19 cellular contexts compared by ENCODE assay signal in genomic region chr6:32168350-32168749, GRCh38. TPM values are rescaled to one million over a fixed set of nuclear protein-coding genes. Genes with fewer than 3 reads are reported as not detected.
A peak's percentile ranks its signal among the peaks of the same experiment; 100 is the strongest.
DNase-seq lines count a peak whose midpoint lies in the region; ATAC-seq, FAIRE-seq and TF ChIP-seq lines count a peak whose summit lies in the region.
"Had no signal": no experiment of that assay in that cellular context is flagged by ENCODE, and none has a peak within 500 bp of the region (broad histone marks: within the 10 kb centered on the region; RNA-seq: fewer than 3 reads in every experiment).

No MANE protein-coding gene starts in this region.

- H3K27ac ChIP-seq in 22Rv1 (peak overlapping the region; percentile 35), OCI-LY7 (ENCODE audit: low read depth, low read length, poor library complexity, severe bottlenecking) (peak overlapping the region; percentile 28), kidney (ENCODE audit: low read depth in 2 of 2, low read length in 2 of 2) (no peak overlapping the region)
- H3K27ac ChIP-seq: epithelial cell of prostate, HL-60, pancreas had no signal

- CTCF ChIA-PET in OCI-LY7 (lab: Charles Lee; ENCODE audit: unreplicated experiment), result no interaction called here

- no peaks in the 10 kb centered on the region for H3K9me3 Mint-ChIP-seq in activated T-helper 2 cell treated with anti-CD3 and anti-CD28 coated beads, Interferon-gamma antibody, Interleukin-2, Interleukin-4, amounts not matched to agents 10 μg/mL and 5 μg/mL and 100 μg/mL, durations not matched to agents 14 hours and 24 hours and 36 hours
- H3K9me3 Mint-ChIP-seq in stimulated activated memory B cell treated with anti-CD40 and anti-IgM and Interleukin-4, amounts not matched to agents 10 μg/mL and 1 μg/mL and 100 μg/mL, for 72 hours, result no peaks in the 10 kb centered on the region

- H3K9me3 ChIP-seq in OCI-LY7 (ENCODE audit: low read length), result no peaks in the 10 kb centered on the region
- H3K9me3 ChIP-seq in kidney (ENCODE audit: control insufficient read depth in 1 of 2, low read length in 2 of 2), result no peaks in the 10 kb centered on the region
- H3K9me3 ChIP-seq: pancreas had no signal

- H3K27ac Mint-ChIP-seq in activated T-helper 2 cell treated with anti-CD3 and anti-CD28 coated beads, Interferon-gamma antibody, Interleukin-2, Interleukin-4, amounts not matched to agents 10 μg/mL and 5 μg/mL and 100 μg/mL, durations not matched to agents 14 hours and 24 hours and 36 hours, result no peak overlapping the region
- H3K27ac Mint-ChIP-seq in stimulated activated memory B cell treated with anti-CD40 and anti-IgM and Interleukin-4, amounts not matched to agents 10 μg/mL and 1 μg/mL and 100 μg/mL, for 72 hours, result no peak overlapping the region
- H3K27ac Mint-ChIP-seq: T-helper 17 cell had no signal

- no peak overlapping the region for H3K4me3 ChIP-seq in OCI-LY7 (ENCODE audit: low read depth, low read length, poor library complexity, severe bottlenecking)
- no peak overlapping the region for H3K4me3 ChIP-seq in kidney (ENCODE audit: low read length in 2 of 2)
- H3K4me3 ChIP-seq: pancreas had no signal

- H3K9me2 ChIP-seq in OCI-LY7 (ENCODE audit: insufficient read depth, low read length), result no peaks in the 10 kb centered on the region

- no peak overlapping the region for H3K4me3 Mint-ChIP-seq in activated T-helper 2 cell treated with anti-CD3 and anti-CD28 coated beads, Interferon-gamma antibody, Interleukin-2, Interleukin-4, amounts not matched to agents 10 μg/mL and 5 μg/mL and 100 μg/mL, durations not matched to agents 14 hours and 24 hours and 36 hours (ENCODE audit: low read depth)
- H3K4me3 Mint-ChIP-seq in stimulated activated memory B cell treated with anti-CD40 and anti-IgM and Interleukin-4, amounts not matched to agents 10 μg/mL and 1 μg/mL and 100 μg/mL, for 72 hours, result no peak overlapping the region
- H3K4me3 Mint-ChIP-seq: T-helper 17 cell had no signal

- H4K20me1 ChIP-seq in OCI-LY7 (ENCODE audit: insufficient read depth, low read length), result no peaks in the 10 kb centered on the region

- H2AFZ ChIP-seq in OCI-LY7 (ENCODE audit: low read length), result no peak overlapping the region

- peaks cover 5% of the 10 kb centered on the region for H3K4me1 Mint-ChIP-seq in activated T-helper 2 cell treated with anti-CD3 and anti-CD28 coated beads, Interferon-gamma antibody, Interleukin-2, Interleukin-4, amounts not matched to agents 10 μg/mL and 5 μg/mL and 100 μg/mL, durations not matched to agents 14 hours and 24 hours and 36 hours (ENCODE audit: low read depth)
- H3K4me1 Mint-ChIP-seq in stimulated activated memory B cell treated with anti-CD40 and anti-IgM and Interleukin-4, amounts not matched to agents 10 μg/mL and 1 μg/mL and 100 μg/mL, for 72 hours, result peaks cover 26% of the 10 kb centered on the region

- POLR2A ChIA-PET in OCI-LY7 (lab: Charles Lee), result no interaction called here

- no peaks in the 10 kb centered on the region for H3K27me3 Mint-ChIP-seq in activated T-helper 2 cell treated with anti-CD3 and anti-CD28 coated beads, Interferon-gamma antibody, Interleukin-2, Interleukin-4, amounts not matched to agents 10 μg/mL and 5 μg/mL and 100 μg/mL, durations not matched to agents 14 hours and 24 hours and 36 hours (ENCODE audit: low read depth)
- H3K27me3 Mint-ChIP-seq in stimulated activated memory B cell treated with anti-CD40 and anti-IgM and Interleukin-4, amounts not matched to agents 10 μg/mL and 1 μg/mL and 100 μg/mL, for 72 hours, result no peaks in the 10 kb centered on the region
- H3K27me3 Mint-ChIP-seq: T-helper 17 cell had no signal

- FAIRE-seq in kidney (lab: Jason Lieb, UNC), result no peak
- FAIRE-seq: colon, islet of Langerhans, pancreas, RCC 7860 had no signal

- no peaks in the 10 kb centered on the region for H3K79me2 ChIP-seq in OCI-LY7 (ENCODE audit: insufficient read depth, low read depth, low read length)

- no peak for ATAC-seq in stimulated activated memory B cell treated with anti-CD40 and anti-IgM and Interleukin-4, amounts not matched to agents 10 μg/mL and 1 μg/mL and 100 μg/mL, for 72 hours
- ATAC-seq: activated CD4-positive, CD25-positive, alpha-beta regulatory T cell treated with anti-CD3 and anti-CD28 coated beads, Interleukin-2, amount 50 U/mL, for 24 hours; T-helper 17 cell had no signal

- H3K36me3 Mint-ChIP-seq in activated T-helper 2 cell treated with anti-CD3 and anti-CD28 coated beads, Interferon-gamma antibody, Interleukin-2, Interleukin-4, amounts not matched to agents 10 μg/mL and 5 μg/mL and 100 μg/mL, durations not matched to agents 14 hours and 24 hours and 36 hours (ENCODE audit: low read depth), result peaks cover 22% of the 10 kb centered on the region
- peaks cover 49% of the 10 kb centered on the region for H3K36me3 Mint-ChIP-seq in stimulated activated memory B cell treated with anti-CD40 and anti-IgM and Interleukin-4, amounts not matched to agents 10 μg/mL and 1 μg/mL and 100 μg/mL, for 72 hours

- peak overlapping the region; percentile 18; the same call in 1 of the 2 replicates for H3K4me2 ChIP-seq in OCI-LY7 (ENCODE audit: low read length)

- H3K36me3 ChIP-seq in OCI-LY7 (ENCODE audit: insufficient read depth, low read length) (peaks cover 45% of the 10 kb centered on the region), kidney (ENCODE audit: control insufficient read depth in 1 of 2, insufficient read depth in 2 of 2, low read length in 2 of 2) (peaks cover 12 to 19% of the 10 kb centered on the region in 2 donors)
- H3K36me3 ChIP-seq: pancreas had no signal

- DNase-seq in OCI-LY7 (ENCODE audit: low spot score), result peak; percentile 38
- peak; percentile 45 for DNase-seq in kidney
- DNase-seq in activated T-helper 2 cell treated with anti-CD3 and anti-CD28 coated beads, Interferon-gamma antibody, Interleukin-2, Interleukin-4, amounts not matched to agents 10 μg/mL and 5 μg/mL and 100 μg/mL, durations not matched to agents 14 hours and 24 hours and 36 hours (ENCODE audit: low spot score), result no peak
- no peak for DNase-seq in dermis blood vessel endothelial cell
- DNase-seq: GF-D8; midbrain; NCI-H187; NCI-H526 treated with DMSO at 0.1 percent for 48 hours; stimulated activated CD4-positive, alpha-beta T cell treated with anti-CD3 and anti-CD28 coated beads, Interleukin-12 subunit alpha, Interleukin-12 subunit beta, amount 100 ng/mL, for 4 hours; T-helper 17 cell had no signal

- TF ChIP-seq CTCF in 22Rv1 (IDR thresholded peaks at IDR 0.05) (no peak), OCI-LY7 (conservative IDR thresholded peaks at IDR 0.05; ENCODE audit: low read length) (peak; percentile 33; the same call in 1 of the 2 replicates), kidney (IDR thresholded peaks at IDR 0.05; ENCODE audit: borderline replicate concordance, extremely low read depth, insufficient read depth) (no peak)

- BruUV-seq in OCI-LY7 (replicated peaks; lab: Mats Ljungman, UMichigan), result TSS peak; percentile 78

- H3K4me1 ChIP-seq in OCI-LY7 (ENCODE audit: insufficient read depth, low read length, poor library complexity, severe bottlenecking), result peaks cover 17% of the 10 kb centered on the region
- H3K4me1 ChIP-seq in kidney (ENCODE audit: control insufficient read depth in 1 of 2, insufficient read depth in 1 of 2, low read depth in 1 of 2, low read length in 2 of 2), result no peaks in the 10 kb centered on the region
- H3K4me1 ChIP-seq: pancreas had no signal

- H3K9ac ChIP-seq in kidney (ENCODE audit: low read length in 2 of 2), result no peak overlapping the region

- intact Hi-C loops in OCI-LY7 (cut with micrococcal nuclease; ENCODE audit: unreplicated experiment) (no loop called here), kidney (cut with DNase I) (no loop called here)
- intact Hi-C loops in activated T-helper 2 cell treated with anti-CD3 and anti-CD28 coated beads, Interferon-gamma antibody, Interleukin-2, Interleukin-4, amounts not matched to agents 10 μg/mL and 5 μg/mL and 100 μg/mL, durations not matched to agents 14 hours and 24 hours and 36 hours (cut with micrococcal nuclease), result no loop called here

RNA-seq across cellular contexts. Expression of gene EGFL8, which starts 4.0 kb away (rescaled TPM):
- 7.4 and 11.4 TPM in 2 replicates for total RNA-seq in OCI-LY7 (2014; rRNA removed; shearing (Covaris generic))
- total RNA-seq in OCI-LY7 (2022) (21.6 and 23.0 TPM in 2 replicates), kidney (18.3 TPM), dermis blood vessel endothelial cell (1.3 and 2.7 TPM in 2 replicates)
- 15.0 TPM for polyA plus RNA-seq in kidney (ENCODE audit: insufficient read depth, low read depth, low replicate concordance)
- 9.5 and 11.5 TPM in 2 replicates for total RNA-seq in activated T-helper 2 cell treated with anti-CD3 and anti-CD28 coated beads, Interferon-gamma antibody, Interleukin-2, Interleukin-4, amounts not matched to agents 10 μg/mL and 5 μg/mL and 100 μg/mL, durations not matched to agents 14 hours and 24 hours and 36 hours

RNA-seq across cellular contexts. Expression of gene AGPAT1, which starts 7.5 kb away (rescaled TPM):
- total RNA-seq in OCI-LY7 (2014; rRNA removed; shearing (Covaris generic)), result 18.0 and 24.5 TPM in 2 replicates
- total RNA-seq in OCI-LY7 (2022) (28.1 and 30.1 TPM in 2 replicates), kidney (58.9 TPM), dermis blood vessel endothelial cell (9.5 and 22.2 TPM in 2 replicates)
- 87.1 TPM for polyA plus RNA-seq in kidney (ENCODE audit: insufficient read depth, low read depth, low replicate concordance)
- total RNA-seq in activated T-helper 2 cell treated with anti-CD3 and anti-CD28 coated beads, Interferon-gamma antibody, Interleukin-2, Interleukin-4, amounts not matched to agents 10 μg/mL and 5 μg/mL and 100 μg/mL, durations not matched to agents 14 hours and 24 hours and 36 hours, result 32.0 and 32.9 TPM in 2 replicates

RNA-seq across cellular contexts. Expression of gene RNF5, which starts 9.9 kb away (rescaled TPM):
- 51.3 and 59.9 TPM in 2 replicates for total RNA-seq in OCI-LY7 (2014; rRNA removed; shearing (Covaris generic))
- total RNA-seq in OCI-LY7 (2022) (50.6 and 56.1 TPM in 2 replicates), kidney (74.1 TPM), dermis blood vessel endothelial cell (31.6 and 53.1 TPM in 2 replicates)
- 208 TPM for polyA plus RNA-seq in kidney (ENCODE audit: insufficient read depth, low read depth, low replicate concordance)
- total RNA-seq in activated T-helper 2 cell treated with anti-CD3 and anti-CD28 coated beads, Interferon-gamma antibody, Interleukin-2, Interleukin-4, amounts not matched to agents 10 μg/mL and 5 μg/mL and 100 μg/mL, durations not matched to agents 14 hours and 24 hours and 36 hours, result 61.9 and 63.8 TPM in 2 replicates

RNA-seq across cellular contexts. Expression of gene PPT2, which starts 14.4 kb away (rescaled TPM):
- 111 and 130 TPM in 2 replicates for total RNA-seq in OCI-LY7 (2014; rRNA removed; shearing (Covaris generic))
- total RNA-seq in OCI-LY7 (2022) (34.1 and 39.0 TPM in 2 replicates), kidney (23.0 TPM), dermis blood vessel endothelial cell (69.8 and 82.5 TPM in 2 replicates)
- polyA plus RNA-seq in kidney (ENCODE audit: insufficient read depth, low read depth, low replicate concordance), result 20.3 TPM
- total RNA-seq in activated T-helper 2 cell treated with anti-CD3 and anti-CD28 coated beads, Interferon-gamma antibody, Interleukin-2, Interleukin-4, amounts not matched to agents 10 μg/mL and 5 μg/mL and 100 μg/mL, durations not matched to agents 14 hours and 24 hours and 36 hours, result 11.5 and 12.7 TPM in 2 replicates

RNA-seq across cellular contexts. Expression of gene AGER, which starts 15.7 kb away (rescaled TPM):
- total RNA-seq in OCI-LY7 (2014; rRNA removed; shearing (Covaris generic)), result 6.6 and 6.7 TPM in 2 replicates
- total RNA-seq in OCI-LY7 (2022), result 26.9 and 29.9 TPM in 2 replicates
- 13.0 TPM for total RNA-seq in kidney
- 7.1 TPM for polyA plus RNA-seq in kidney (ENCODE audit: insufficient read depth, low read depth, low replicate concordance)
- 18.5 and 20.9 TPM in 2 replicates for total RNA-seq in activated T-helper 2 cell treated with anti-CD3 and anti-CD28 coated beads, Interferon-gamma antibody, Interleukin-2, Interleukin-4, amounts not matched to agents 10 μg/mL and 5 μg/mL and 100 μg/mL, durations not matched to agents 14 hours and 24 hours and 36 hours
- total RNA-seq in dermis blood vessel endothelial cell, result 0.74 and 0.85 TPM in 2 replicates

Comparison
In these comparisons a context has a peak if more than half of its experiments do, and no peak if none do; other contexts are left out.
1. H3K27ac ChIP-seq: peak in 22Rv1 (single experiment) and OCI-LY7 (single experiment); none in kidney (0 of 2).
2. DNase-seq: peak in OCI-LY7 (single experiment) and kidney (single experiment); none in activated T-helper 2 cell treated with anti-CD3 and anti-CD28 coated beads, Interferon-gamma antibody, Interleukin-2, Interleukin-4, amounts not matched to agents 10 μg/mL and 5 μg/mL and 100 μg/mL, durations not matched to agents 14 hours and 24 hours and 36 hours (single experiment) and dermis blood vessel endothelial cell (single experiment).